Comparison of ENCODE assay signal across 8 cellular contexts in genomic region chr19:37691881-37692504, GRCh38. TPM values are rescaled to one million over a fixed set of nuclear protein-coding genes. Genes with fewer than 3 reads are reported as not detected.
DNase-seq lines count a peak whose midpoint lies in the region; ATAC-seq and TF ChIP-seq lines count a peak whose summit lies in the region.

No MANE protein-coding gene starts in this region.

- peak overlapping the region; percentile 24 for H3K9ac ChIP-seq in smooth muscle cell (ENCODE audit: low read depth)

- no peaks in the 10 kb centered on the region for H3K27me3 Mint-ChIP-seq in CD8-positive, alpha-beta T cell (ENCODE audit: low read depth)

- H2AFZ ChIP-seq in smooth muscle cell (ENCODE audit: low read depth), result peak overlapping the region; percentile 82

- CTCF ChIA-PET in CD8-positive, alpha-beta T cell (lab: Charles Lee), result no interaction called here

- DNase-seq in CD8-positive, alpha-beta T cell, result peak; percentile 54 to 86 (median 76)
- DNase-seq in activated CD4-positive, alpha-beta T cell treated with anti-CD3 and anti-CD28 coated beads for 24 hours (ENCODE audit: low read depth in 2 of 2), result peak; percentile 57 to 71
- DNase-seq in cerebellar cortex (ENCODE audit: low spot score), result peak; percentile 85
- peak; percentile 91 for DNase-seq in islet precursor cell
- peak; percentile 22 for DNase-seq in smooth muscle cell (lab: John Stamatoyannopoulos, UW; ENCODE audit: unreplicated experiment)
- DNase-seq in SIG-M5 (lab: John Stamatoyannopoulos, UW), result no peak

- H3K27me3 ChIP-seq in CD8-positive, alpha-beta T cell (ENCODE audit: insufficient read depth, low read length), result no peaks in the 10 kb centered on the region
- H3K27me3 ChIP-seq in smooth muscle cell (ENCODE audit: low read depth), result no peaks in the 10 kb centered on the region

- peak overlapping the region; percentile 96 for H3K4me3 Mint-ChIP-seq in CD8-positive, alpha-beta T cell

- POLR2A ChIA-PET in CD8-positive, alpha-beta T cell (lab: Charles Lee), result interaction anchor here (0.7 to 1.7 kb wide), 11 partner anchors 15 to 321 kb away, joined by 3 to 13 read pairs (median 4); partner anchors contain the start of genes ZNF527, ZNF540, ZNF569 and ZNF570

- peaks cover 13% of the 10 kb centered on the region for H3K4me1 Mint-ChIP-seq in CD8-positive, alpha-beta T cell (ENCODE audit: low read depth)

- intact Hi-C loops in CD8-positive, alpha-beta T cell (cut with DNase I, micrococcal nuclease), result loop anchor here (1.0 to 5.0 kb wide), 6 partner anchors 27 to 223 kb away; partner anchors contain the start of genes ZFP30 (in 2 of the 2), ZNF573 (in 2 of the 2), ZNF540 (in 1 of the 2) and ZNF570 (in 1 of the 2)

- peaks cover 5% of the 10 kb centered on the region for H3K9me3 ChIP-seq in CD8-positive, alpha-beta T cell (ENCODE audit: low read length)
- peaks cover 4% of the 10 kb centered on the region for H3K9me3 ChIP-seq in KOPT-K1 (ENCODE audit: insufficient read depth, low read length, poor library complexity, severe bottlenecking)
- H3K9me3 ChIP-seq in smooth muscle cell (replicated peaks; ENCODE audit: low read depth), result no peaks in the 10 kb centered on the region

- no peaks in the 10 kb centered on the region for H3K4me1 ChIP-seq in CD8-positive, alpha-beta T cell (ENCODE audit: insufficient read depth, low read length)
- H3K4me1 ChIP-seq in smooth muscle cell (ENCODE audit: low read depth), result no peaks in the 10 kb centered on the region

- H4K20me1 ChIP-seq in smooth muscle cell (ENCODE audit: low read depth), result no peaks in the 10 kb centered on the region

- no peaks in the 10 kb centered on the region for H3K79me2 ChIP-seq in smooth muscle cell (ENCODE audit: low read depth)

- no peaks in the 10 kb centered on the region for H3F3A ChIP-seq in smooth muscle cell (ENCODE audit: low read depth)

- peaks cover 29% of the 10 kb centered on the region for H3K36me3 Mint-ChIP-seq in CD8-positive, alpha-beta T cell

- no peak for TF ChIP-seq CTCF in CD8-positive, alpha-beta T cell (IDR thresholded peaks at IDR 0.05)
- TF ChIP-seq CTCF in smooth muscle cell (IDR thresholded peaks at IDR 0.05; ENCODE audit: borderline replicate concordance, insufficient read depth, poor library complexity, severe bottlenecking), result no peak

- no peaks in the 10 kb centered on the region for H3K36me3 ChIP-seq in CD8-positive, alpha-beta T cell (ENCODE audit: insufficient read depth, low read length)
- peaks cover 13% of the 10 kb centered on the region for H3K36me3 ChIP-seq in KOPT-K1 (ENCODE audit: insufficient read depth, low read length)
- no peaks in the 10 kb centered on the region for H3K36me3 ChIP-seq in smooth muscle cell (ENCODE audit: low read depth)

- 2% methylated on average over 48 of the region's 48 CpGs for WGBS in smooth muscle cell (ENCODE audit: low lambda C conversion rate)

- H3K27ac Mint-ChIP-seq in CD8-positive, alpha-beta T cell, result peak overlapping the region; percentile 96

- peak; percentile 92 for ATAC-seq in CD8-positive, alpha-beta T cell
- no peak for ATAC-seq in HG03280 (IDR thresholded peaks at IDR 0.05; ENCODE audit: unreplicated experiment)

- H3K27ac ChIP-seq in CD8-positive, alpha-beta T cell (ENCODE audit: low read depth, low read length), result peak overlapping the region; percentile 74
- H3K27ac ChIP-seq in KOPT-K1 (ENCODE audit: low read depth, low read length, poor library complexity, severe bottlenecking), result peak overlapping the region; percentile 58
- peak overlapping the region; percentile 39 for H3K27ac ChIP-seq in smooth muscle cell (ENCODE audit: low read depth)

- H3K4me2 ChIP-seq in smooth muscle cell, result peak overlapping the region; percentile 82

- H3K4me3 ChIP-seq in CD8-positive, alpha-beta T cell (ENCODE audit: low read depth, low read length), result peak overlapping the region; percentile 73
- peak overlapping the region; percentile 66 for H3K4me3 ChIP-seq in smooth muscle cell

- H3K9me3 Mint-ChIP-seq in CD8-positive, alpha-beta T cell, result peaks cover 8% of the 10 kb centered on the region

RNA-seq across cellular contexts. Expression of gene ZNF607, which starts 27.6 kb away (rescaled TPM):
- total RNA-seq in CD8-positive, alpha-beta T cell, result 1 to 10 TPM; 2.9 to 3.3 TPM
- 3.6 and 10.9 TPM in 2 replicates for total RNA-seq in smooth muscle cell
- polyA plus RNA-seq in smooth muscle cell, result 3.1 and 3.8 TPM in 2 replicates

RNA-seq across cellular contexts. Expression of gene ZFP30, which starts 36.7 kb away (rescaled TPM):
- 10 to 100 TPM; 16.9 to 20.0 TPM for total RNA-seq in CD8-positive, alpha-beta T cell
- 9.0 and 9.2 TPM in 2 replicates for total RNA-seq in smooth muscle cell
- 2.0 and 2.3 TPM in 2 replicates for polyA plus RNA-seq in smooth muscle cell
